Comparison of ENCODE assay signal across 17 cellular contexts in the genomic region with DNA sequence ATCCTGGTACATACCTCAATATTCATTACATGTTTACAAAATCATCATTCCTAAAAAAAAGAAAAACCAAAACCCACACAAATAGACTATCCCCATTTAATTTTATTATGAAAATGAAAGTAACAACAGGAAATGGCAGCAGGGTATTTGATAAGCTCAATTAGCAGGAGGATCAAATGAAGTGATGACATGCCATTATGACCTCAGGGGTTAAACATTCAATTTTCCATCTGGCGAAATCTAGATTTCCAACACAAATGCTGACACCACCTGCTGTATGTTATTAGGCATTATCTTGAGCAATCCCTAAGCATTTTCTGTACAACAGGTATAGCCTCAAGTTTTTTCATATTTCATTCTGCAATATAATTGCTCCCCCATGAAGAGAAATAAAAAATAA.
DNase-seq lines count a peak whose midpoint lies in the region; FAIRE-seq and TF ChIP-seq lines count a peak whose summit lies in the region.
"Had no signal": no experiment of that assay in that cellular context is flagged by ENCODE, and none has a peak within 500 bp of the region (broad histone marks: within the 10 kb centered on the region; RNA-seq: fewer than 3 reads in every experiment).

No MANE protein-coding gene starts in this region.

- H3K4me3 Mint-ChIP-seq in T-helper 2 cell treated with Interferon-gamma antibody and Interleukin-4, amounts not matched to agents 5 μg/mL and 100 μg/mL, for 36 hours, result peak overlapping the region; percentile 33

- peak overlapping the region; percentile 36 for H3K27ac Mint-ChIP-seq in T-helper 2 cell treated with Interferon-gamma antibody and Interleukin-4, amounts not matched to agents 5 μg/mL and 100 μg/mL, for 36 hours

- H3K36me3 Mint-ChIP-seq in T-helper 2 cell treated with Interferon-gamma antibody and Interleukin-4, amounts not matched to agents 5 μg/mL and 100 μg/mL, for 36 hours (ENCODE audit: low read depth), result peaks cover 20% of the 10 kb centered on the region

- H3K4me1 Mint-ChIP-seq in T-helper 2 cell treated with Interferon-gamma antibody and Interleukin-4, amounts not matched to agents 5 μg/mL and 100 μg/mL, for 36 hours (ENCODE audit: low read depth), result peaks cover 11% of the 10 kb centered on the region

- no peak overlapping the region for H3K27ac ChIP-seq in RWPE1
- H3K27ac ChIP-seq: ovary had no signal

- CTCF ChIA-PET in RWPE1 (lab: Yijun Ruan, JAX), result no interaction called here

- FAIRE-seq in RCC 7860 (lab: Jason Lieb, UNC), result no peak

- TF ChIP-seq CTCF in RWPE1 (conservative IDR thresholded peaks at IDR 0.05; ENCODE audit: low read depth), result no peak

- no peaks in the 10 kb centered on the region for H3K27me3 Mint-ChIP-seq in T-helper 2 cell treated with Interferon-gamma antibody and Interleukin-4, amounts not matched to agents 5 μg/mL and 100 μg/mL, for 36 hours (ENCODE audit: low read depth)

- no peak for DNase-seq in T-helper 2 cell treated with Interferon-gamma antibody and Interleukin-4, amounts not matched to agents 5 μg/mL and 100 μg/mL, for 36 hours (ENCODE audit: low spot score)
- no peak for DNase-seq in T-helper 2 cell
- DNase-seq in HCEC 1CT, result peak; percentile 6
- DNase-seq in RWPE1 (ENCODE audit: low spot score), result peak; percentile 1
- peak; percentile 25 for DNase-seq in iris pigment epithelial cell (ENCODE audit: low read depth)
- no peak for DNase-seq in epidermal melanocyte (ENCODE audit: insufficient read length, low spot score)
- no peak for DNase-seq in activated gamma-delta T cell (lab: John Stamatoyannopoulos, UW)
- DNase-seq in RCC 7860 (ENCODE audit: low spot score), result no peak
- DNase-seq: ACHN; DMS153; H7; Kasumi-1; mucosa of descending colon; NCI-H1930; ovary; stimulated activated CD4-positive, alpha-beta T cell treated with anti-CD3 and anti-CD28 coated beads, Interleukin-12 subunit alpha, Interleukin-12 subunit beta, amount 100 ng/mL, for 4 hours; substantia nigra had no signal

- POLR2A ChIA-PET in RWPE1 (lab: Yijun Ruan, JAX; ENCODE audit: low non-redundant PET), result no interaction called here

- H3K9me3 Mint-ChIP-seq in T-helper 2 cell treated with Interferon-gamma antibody and Interleukin-4, amounts not matched to agents 5 μg/mL and 100 μg/mL, for 36 hours, result no peaks in the 10 kb centered on the region

Comparison
In these comparisons a context has a peak if more than half of its experiments do, and no peak if none do; other contexts are left out.
1. DNase-seq: peak in HCEC 1CT (single experiment), RWPE1 (single experiment) and iris pigment epithelial cell (single experiment); none in T-helper 2 cell treated with Interferon-gamma antibody and Interleukin-4, amounts not matched to agents 5 μg/mL and 100 μg/mL, for 36 hours (single experiment), T-helper 2 cell (0 of 5), epidermal melanocyte (single experiment), activated gamma-delta T cell (single experiment) and RCC 7860 (single experiment).